10 cellular contexts compared by ENCODE assay signal in the genomic region with DNA sequence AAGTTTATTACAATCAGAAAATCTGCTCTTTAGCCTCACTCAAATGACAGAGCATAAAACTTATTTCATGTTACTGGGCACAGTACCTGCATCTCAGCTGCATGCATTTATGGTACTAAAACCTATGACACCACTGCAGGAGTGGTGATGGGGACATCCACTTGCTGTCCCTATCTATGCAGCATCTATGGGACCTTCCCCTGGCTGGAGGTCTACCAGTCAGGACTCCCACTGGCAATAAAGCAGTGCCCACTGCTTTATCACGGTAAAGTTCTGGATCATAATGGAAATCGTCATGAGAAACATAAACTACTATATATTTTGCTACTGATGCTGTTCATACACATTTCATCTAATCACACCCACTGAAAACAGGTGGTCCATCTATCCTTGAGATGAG.
DNase-seq lines count a peak whose midpoint lies in the region; ATAC-seq and TF ChIP-seq lines count a peak whose summit lies in the region.
"Had no signal": no experiment of that assay in that cellular context is flagged by ENCODE, and none has a peak within 500 bp of the region (broad histone marks: within the 10 kb centered on the region; RNA-seq: fewer than 3 reads in every experiment).

No MANE protein-coding gene starts in this region.

- ATAC-seq in GM21576 (IDR thresholded peaks at IDR 0.05; ENCODE audit: unreplicated experiment) (no peak), HG02852 (IDR thresholded peaks at IDR 0.05; ENCODE audit: unreplicated experiment) (no peak)

- in situ Hi-C loops in astrocyte of the cerebellum (cut with HindIII; ENCODE audit: low sequenced_read_pairs), result no loop called here

- no peaks in the 10 kb centered on the region for H3K27me3 ChIP-seq in mucosa of stomach (ENCODE audit: control insufficient read depth, insufficient read depth, low read length)
- no peaks in the 10 kb centered on the region for H3K27me3 ChIP-seq in tibial artery

- TF ChIP-seq CTCF in astrocyte of the cerebellum (IDR thresholded peaks at IDR 0.05; ENCODE audit: low read depth, low read length, missing control alignments), result no peak
- TF ChIP-seq CTCF in tibial artery (IDR thresholded peaks at IDR 0.05), result no peak

- peak overlapping the region; percentile 78 to 80 for H3K27ac ChIP-seq in tibial artery

- H3K9me3 ChIP-seq in mucosa of stomach (ENCODE audit: control insufficient read depth, low read length) (no peaks in the 10 kb centered on the region), tibial artery (no peaks in the 10 kb centered on the region)

- peak overlapping the region; percentile 37 for H3K9ac ChIP-seq in mucosa of stomach (ENCODE audit: low read length)

- DNase-seq in activated effector memory CD4-positive, alpha-beta T cell treated with anti-CD3 and anti-CD28 coated beads, Interleukin-2, amount 50 U/mL, for 16 hours, result peak; percentile 44
- no peak for DNase-seq in activated effector memory CD4-positive, alpha-beta T cell treated with Interleukin-2 at 50 U/mL for 16 hours
- DNase-seq in astrocyte of the cerebellum (ENCODE audit: low read depth), result no peak
- DNase-seq in tibial artery, result peak in 1 of 2 donors; percentile 47
- no peak for DNase-seq in NCI-H1048 (lab: John Stamatoyannopoulos, UW)
- DNase-seq: central memory CD4-positive, alpha-beta T cell; islet precursor cell had no signal

- H3K36me3 ChIP-seq in mucosa of stomach (ENCODE audit: control insufficient read depth, insufficient read depth, low read length), result no peaks in the 10 kb centered on the region
- no peaks in the 10 kb centered on the region for H3K36me3 ChIP-seq in tibial artery

- intact Hi-C loops in tibial artery (cut with DNase I; ENCODE audit: low total_unique reads), result loop anchor here (5.0 kb wide), 1 partner anchor 85 kb away; no protein-coding TSS in a partner anchor

- H3K4me1 ChIP-seq in mucosa of stomach (ENCODE audit: control insufficient read depth, insufficient read depth, low read length), result peaks cover 18% of the 10 kb centered on the region
- peaks cover 0 to 77% (median 57%) of the 10 kb centered on the region in 4 donors for H3K4me1 ChIP-seq in tibial artery

- H3K4me3 ChIP-seq in astrocyte of the cerebellum (ENCODE audit: low read depth, low read length) (peak overlapping the region; percentile 23), mucosa of stomach (ENCODE audit: low read length) (no peak overlapping the region), tibial artery (peak overlapping the region; percentile 34 to 42)
